Comparison of ENCODE assay signal across 1 cellular context in the genomic region with DNA sequence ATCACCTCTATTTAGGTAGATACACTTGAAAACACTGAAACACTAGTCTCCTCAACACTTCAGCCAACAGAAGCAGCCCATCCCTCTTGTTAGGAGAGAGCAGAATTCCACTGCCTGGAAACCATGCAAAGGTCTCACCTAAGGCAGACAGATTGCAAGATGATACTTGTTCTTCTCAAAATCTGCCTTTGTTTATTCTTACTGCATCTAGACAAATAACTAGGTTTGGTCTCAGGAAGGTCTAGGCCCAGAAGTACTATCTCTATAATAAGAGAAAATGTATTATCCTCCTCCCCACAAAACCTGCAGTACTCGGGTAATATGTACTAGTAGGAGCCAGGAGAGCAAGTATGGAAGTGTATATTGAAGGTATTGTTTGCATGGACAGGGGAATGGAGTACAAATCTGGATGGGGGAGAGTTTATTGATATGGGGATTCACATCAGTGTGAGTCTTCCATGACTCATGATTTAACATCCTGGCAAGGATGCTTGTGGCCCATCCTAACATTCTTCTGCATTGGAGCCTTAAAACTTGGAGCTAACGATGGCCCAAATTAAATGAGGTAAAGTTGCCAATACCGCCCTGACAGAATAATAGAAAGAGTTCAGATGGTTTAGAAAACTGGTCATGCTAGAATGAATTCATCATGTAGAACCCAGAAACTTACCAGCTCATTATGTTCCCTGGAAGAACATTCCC.
TF ChIP-seq lines count a peak whose summit lies in the region.

No MANE protein-coding gene starts in this region.

TF ChIP-seq in HCT116, 20 proteins besides CTCF, POLR2A, EP300 and RAD21 (continued from another document):
- TF ChIP-seq, protein P1, sequence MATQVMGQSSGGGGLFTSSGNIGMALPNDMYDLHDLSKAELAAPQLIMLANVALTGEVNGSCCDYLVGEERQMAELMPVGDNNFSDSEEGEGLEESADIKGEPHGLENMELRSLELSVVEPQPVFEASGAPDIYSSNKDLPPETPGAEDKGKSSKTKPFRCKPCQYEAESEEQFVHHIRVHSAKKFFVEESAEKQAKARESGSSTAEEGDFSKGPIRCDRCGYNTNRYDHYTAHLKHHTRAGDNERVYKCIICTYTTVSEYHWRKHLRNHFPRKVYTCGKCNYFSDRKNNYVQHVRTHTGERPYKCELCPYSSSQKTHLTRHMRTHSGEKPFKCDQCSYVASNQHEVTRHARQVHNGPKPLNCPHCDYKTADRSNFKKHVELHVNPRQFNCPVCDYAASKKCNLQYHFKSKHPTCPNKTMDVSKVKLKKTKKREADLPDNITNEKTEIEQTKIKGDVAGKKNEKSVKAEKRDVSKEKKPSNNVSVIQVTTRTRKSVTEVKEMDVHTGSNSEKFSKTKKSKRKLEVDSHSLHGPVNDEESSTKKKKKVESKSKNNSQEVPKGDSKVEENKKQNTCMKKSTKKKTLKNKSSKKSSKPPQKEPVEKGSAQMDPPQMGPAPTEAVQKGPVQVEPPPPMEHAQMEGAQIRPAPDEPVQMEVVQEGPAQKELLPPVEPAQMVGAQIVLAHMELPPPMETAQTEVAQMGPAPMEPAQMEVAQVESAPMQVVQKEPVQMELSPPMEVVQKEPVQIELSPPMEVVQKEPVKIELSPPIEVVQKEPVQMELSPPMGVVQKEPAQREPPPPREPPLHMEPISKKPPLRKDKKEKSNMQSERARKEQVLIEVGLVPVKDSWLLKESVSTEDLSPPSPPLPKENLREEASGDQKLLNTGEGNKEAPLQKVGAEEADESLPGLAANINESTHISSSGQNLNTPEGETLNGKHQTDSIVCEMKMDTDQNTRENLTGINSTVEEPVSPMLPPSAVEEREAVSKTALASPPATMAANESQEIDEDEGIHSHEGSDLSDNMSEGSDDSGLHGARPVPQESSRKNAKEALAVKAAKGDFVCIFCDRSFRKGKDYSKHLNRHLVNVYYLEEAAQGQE (IDR thresholded peaks at IDR 0.05; ENCODE audit: low read depth) = no peak
- TF ChIP-seq ZFX (IDR thresholded peaks at IDR 0.05) = no peak
- no peak; the same call in 1 of the 2 replicates for TF ChIP-seq FOSL1 (IDR thresholded peaks at IDR 0.05; ENCODE audit: low read depth)
- TF ChIP-seq EZH2 (IDR thresholded peaks at IDR 0.05) = no peak
- no peak for TF ChIP-seq TCF7L2 (IDR thresholded peaks at IDR 0.05; ENCODE audit: borderline replicate concordance, extremely low read depth, insufficient read depth, insufficient read length)
TF ChIP-seq in HCT116: peak in this region for 0.
